ENCODE assay signal across 9 cellular contexts in genomic region chr6:35600659-35601125, GRCh38.
DNase-seq lines count a peak whose midpoint lies in the region; ATAC-seq and TF ChIP-seq lines count a peak whose summit lies in the region.
"Had no signal": no experiment of that assay in that cellular context is flagged by ENCODE, and none has a peak within 500 bp of the region (broad histone marks: within the 10 kb centered on the region; RNA-seq: fewer than 3 reads in every experiment).

No MANE protein-coding gene starts in this region.

- no peaks in the 10 kb centered on the region for H3K27me3 ChIP-seq in heart right ventricle
- no peaks in the 10 kb centered on the region for H3K27me3 ChIP-seq in muscle layer of colon (ENCODE audit: control insufficient read depth in 1 of 2, insufficient read depth in 2 of 2, low read length in 2 of 2)
- no peaks in the 10 kb centered on the region for H3K27me3 ChIP-seq in upper lobe of right lung

- H3K4me3 ChIP-seq in heart right ventricle (peak overlapping the region in 6 of 10 donors; percentile 24 to 41 (median 32)), choroid plexus epithelial cell (ENCODE audit: low read depth, low read length) (no peak overlapping the region), muscle layer of colon (ENCODE audit: low read depth in 1 of 2, low read length in 2 of 2) (peak overlapping the region in 1 of 2 donors; percentile 32), upper lobe of right lung (peak overlapping the region; percentile 2)

- no peak for DNase-seq in heart right ventricle
- DNase-seq in left ventricle myocardium superior = no peak
- peak; percentile 58 for DNase-seq in choroid plexus epithelial cell (ENCODE audit: low read depth)
- DNase-seq in upper lobe of right lung = no peak
- no peak for DNase-seq in stimulated activated CD8-positive, alpha-beta memory T cell treated with anti-CD3 and anti-CD28 coated beads, Interleukin-4, amount 100 ng/mL, for 48 hours
- DNase-seq in hippocampal formation (lab: John Stamatoyannopoulos, UW) = no peak
- no peak for DNase-seq in NCI-H748 (lab: John Stamatoyannopoulos, UW; ENCODE audit: unreplicated experiment)
- DNase-seq: NCI-H82 had no signal

- WGBS in heart right ventricle, 2 donors = 14% methylated on average over 1 of the region's 1 CpG

- H3K9me3 ChIP-seq in heart right ventricle (no peaks in the 10 kb centered on the region), muscle layer of colon (ENCODE audit: low read length) (no peaks in the 10 kb centered on the region), upper lobe of right lung (no peaks in the 10 kb centered on the region)

- H3K4me1 ChIP-seq in heart right ventricle = peaks cover 14 to 98% (median 46%) of the 10 kb centered on the region in 9 donors
- peaks cover 41% of the 10 kb centered on the region for H3K4me1 ChIP-seq in muscle layer of colon (ENCODE audit: insufficient read depth, low read length)
- peaks cover 76% of the 10 kb centered on the region for H3K4me1 ChIP-seq in upper lobe of right lung

- no peak for TF ChIP-seq CTCF in heart right ventricle (IDR thresholded peaks at IDR 0.05)
- TF ChIP-seq CTCF in choroid plexus epithelial cell (conservative IDR thresholded peaks at IDR 0.05; ENCODE audit: low read depth, low read length) = no peak
- no peak for TF ChIP-seq CTCF in upper lobe of right lung (IDR thresholded peaks at IDR 0.05)

- intact Hi-C loops in heart right ventricle (cut with DNase I) = loop anchor here in 5 of 10 donors (2.0 to 10.0 kb wide), 4 partner anchors 84 to 132 kb away; partner anchors contain the start of gene FKBP5 (in 4 of the 5)
- intact Hi-C loops in left ventricle myocardium superior (cut with micrococcal nuclease) = loop anchor here (5.0 kb wide), 1 partner anchor 127 kb away; no protein-coding TSS in a partner anchor
- intact Hi-C loops in upper lobe of right lung (cut with DNase I) = no loop called here

- H3K36me3 ChIP-seq in heart right ventricle = peaks cover 0 to 25% (median 4%) of the 10 kb centered on the region in 9 donors
- peaks cover 5% of the 10 kb centered on the region for H3K36me3 ChIP-seq in muscle layer of colon (ENCODE audit: insufficient read depth, low read length)
- peaks cover 46% of the 10 kb centered on the region for H3K36me3 ChIP-seq in upper lobe of right lung

- H3K9ac ChIP-seq in muscle layer of colon (ENCODE audit: low read length) = peak overlapping the region; percentile 57

- ATAC-seq in heart right ventricle (no peak), left ventricle myocardium superior (no peak), upper lobe of right lung (no peak)

- H3K27ac ChIP-seq in heart right ventricle = peak overlapping the region; percentile 84 to 96 (median 91)
- H3K27ac ChIP-seq in muscle layer of colon (ENCODE audit: low read depth, low read length) = peak overlapping the region; percentile 82
- H3K27ac ChIP-seq in upper lobe of right lung = peak overlapping the region; percentile 88
